16 cellular contexts compared by ENCODE assay signal in the genomic region with DNA sequence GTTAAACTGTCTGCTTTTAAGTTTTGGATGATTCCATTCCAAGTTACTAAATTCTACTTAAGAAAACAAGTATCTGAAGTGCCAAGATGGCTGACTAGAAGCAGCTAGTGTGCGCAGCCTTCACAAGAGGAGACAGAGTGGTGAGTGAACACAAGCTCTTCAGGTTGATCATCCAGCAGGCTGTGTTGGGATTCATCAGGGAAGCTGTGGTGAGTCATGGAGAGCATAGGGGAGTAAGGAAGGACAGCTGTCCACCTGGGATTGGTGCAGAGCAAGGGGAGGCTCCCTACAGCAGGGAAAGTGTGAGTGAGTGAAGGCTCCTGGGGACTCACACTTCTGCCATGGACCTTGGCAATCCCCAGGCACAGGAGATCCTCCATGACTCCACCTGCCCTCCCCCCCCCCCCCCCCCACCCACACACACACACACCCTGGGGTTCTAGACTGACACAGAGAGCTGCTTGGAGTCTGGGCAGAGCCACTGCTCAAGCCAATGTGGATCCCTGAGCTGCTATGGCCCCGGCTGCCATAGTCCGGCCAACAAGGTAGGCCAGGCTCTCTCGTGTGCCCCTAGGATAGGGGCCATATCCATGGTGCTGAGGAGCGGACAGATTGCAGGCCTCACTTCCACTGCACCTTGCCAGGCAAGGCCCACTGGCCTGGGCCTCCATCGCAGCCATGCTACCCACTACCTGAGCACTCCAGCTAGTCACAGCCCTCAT. TPM values are rescaled to one million over a fixed set of nuclear protein-coding genes. Genes with fewer than 3 reads are reported as not detected.
DNase-seq lines count a peak whose midpoint lies in the region; ATAC-seq and TF ChIP-seq lines count a peak whose summit lies in the region.
"Had no signal": no experiment of that assay in that cellular context is flagged by ENCODE, and none has a peak within 500 bp of the region (broad histone marks: within the 10 kb centered on the region; RNA-seq: fewer than 3 reads in every experiment).

No MANE protein-coding gene starts in this region.

- H2AFZ ChIP-seq in mammary epithelial cell (ENCODE audit: low read depth, low read length): no peak overlapping the region

- H3K9me3 ChIP-seq in mammary epithelial cell (replicated peaks; ENCODE audit: insufficient read depth, low read length) (no peaks in the 10 kb centered on the region), liver (ENCODE audit: control insufficient read depth in 4 of 4, low read length in 3 of 4) (peaks cover 0 to 1% (median 0%) of the 10 kb centered on the region in 4 donors)
- no peaks in the 10 kb centered on the region for H3K9me3 ChIP-seq in effector memory CD4-positive, alpha-beta T cell (ENCODE audit: control insufficient read depth, low read length)
- H3K9me3 ChIP-seq: vagina had no signal

- H4K20me1 ChIP-seq in mammary epithelial cell (ENCODE audit: insufficient read depth, low read length): no peaks in the 10 kb centered on the region

- TF ChIP-seq CTCF in mammary epithelial cell (conservative IDR thresholded peaks at IDR 0.05 in 1 of 2, IDR thresholded peaks at IDR 0.05 in 1 of 2; ENCODE audit: extremely low read depth in 1 of 2, insufficient read depth in 1 of 2, low read depth in 1 of 2, low read length in 2 of 2) (no peak), liver (IDR thresholded peaks at IDR 0.05; ENCODE audit: low read depth, low read length, missing input control) (no peak)

- TF ChIP-seq RAD21 in liver (IDR thresholded peaks at IDR 0.05): no peak

- H3K27ac ChIP-seq in mammary epithelial cell (ENCODE audit: insufficient read depth, low read depth, low read length): no peak overlapping the region
- H3K27ac ChIP-seq in liver (ENCODE audit: low read depth in 1 of 2, low read length in 2 of 2): peak overlapping the region; percentile 2 to 7
- no peak overlapping the region for H3K27ac ChIP-seq in effector memory CD4-positive, alpha-beta T cell (ENCODE audit: insufficient read depth, low read length, poor library complexity, severe bottlenecking)
- H3K27ac ChIP-seq: esophagus squamous epithelium, vagina had no signal

- no peak for ATAC-seq in GM19023 (IDR thresholded peaks at IDR 0.05; ENCODE audit: unreplicated experiment)

- H3K4me3 ChIP-seq in mammary epithelial cell (replicated peaks in 1 of 3; ENCODE audit: insufficient read depth in 1 of 3, low read depth in 2 of 3, low read length in 3 of 3) (no peak overlapping the region), liver (ENCODE audit: low read depth in 1 of 3, low read length in 3 of 3) (no peak overlapping the region)
- no peak overlapping the region for H3K4me3 ChIP-seq in effector memory CD4-positive, alpha-beta T cell (ENCODE audit: insufficient read depth, low read depth, low read length, poor library complexity, severe bottlenecking)
- H3K4me3 ChIP-seq: esophagus squamous epithelium, vagina had no signal

- WGBS in mammary epithelial cell (ENCODE audit: low coverage, missing lambda C conversion rate): 100% methylated on average over 4 of the region's 6 CpGs
- 98% methylated on average over 6 of the region's 6 CpGs for WGBS in liver

- in situ Hi-C loops in mammary epithelial cell (cut with MboI; ENCODE audit: low sequenced_read_pairs in 2 of 2): no loop called here

- CTCF ChIA-PET in mammary epithelial cell (lab: Charles Lee; ENCODE audit: low non-redundant PET): no interaction called here

- dilution Hi-C loops in mammary epithelial cell (cut with HindIII; ENCODE audit: low sequenced_read_pairs): no loop called here

- H3K4me1 ChIP-seq in mammary epithelial cell (ENCODE audit: insufficient read depth, low read length): no peaks in the 10 kb centered on the region
- H3K4me1 ChIP-seq in liver (ENCODE audit: control insufficient read depth in 4 of 4, insufficient read depth in 4 of 4, low read length in 3 of 4): no peaks in the 10 kb centered on the region
- H3K4me1 ChIP-seq in effector memory CD4-positive, alpha-beta T cell (ENCODE audit: control insufficient read depth, insufficient read depth, low read length, poor library complexity, severe bottlenecking): no peaks in the 10 kb centered on the region
- H3K4me1 ChIP-seq: esophagus squamous epithelium, vagina had no signal

- no peaks in the 10 kb centered on the region for H3K79me2 ChIP-seq in mammary epithelial cell (ENCODE audit: insufficient read depth, low read length)

- intact Hi-C loops in mammary epithelial cell (cut with micrococcal nuclease): no loop called here

- H3K27me3 ChIP-seq in mammary epithelial cell (ENCODE audit: insufficient read depth, low read length) (no peaks in the 10 kb centered on the region), liver (ENCODE audit: control insufficient read depth in 4 of 4, insufficient read depth in 4 of 4, low read length in 3 of 4) (no peaks in the 10 kb centered on the region)
- no peaks in the 10 kb centered on the region for H3K27me3 ChIP-seq in effector memory CD4-positive, alpha-beta T cell (replicated peaks; ENCODE audit: control insufficient read depth, insufficient read depth, low read length, poor library complexity, severe bottlenecking)
- H3K27me3 ChIP-seq: esophagus squamous epithelium, vagina had no signal

- DNase-seq in AG08396 (ENCODE audit: low spot score) (peak; percentile 33), HT1080 (ENCODE audit: low read depth) (peak; percentile 81), mammary epithelial cell (peak; percentile 64), COLO829 (ENCODE audit: low spot score) (no peak), activated gamma-delta T cell (lab: John Stamatoyannopoulos, UW) (no peak)
- DNase-seq in effector memory CD4-positive, alpha-beta T cell: no peak
- DNase-seq: activated naive CD4-positive, alpha-beta T cell treated with Interleukin-2 at 50 U/mL for 16 hours; esophagus squamous epithelium; GOT3; NCI-H1105 treated with DMSO at 0.1 percent for 48 hours; NCI-H69; SHP77 treated with DMSO at 0.1 percent for 48 hours; stimulated activated CD4-positive, alpha-beta T cell treated with anti-CD3 and anti-CD28 coated beads, Interleukin-1b, Interleukin-23, amount 100 ng/mL, for 48 hours had no signal

- H3K4me2 ChIP-seq in mammary epithelial cell (ENCODE audit: insufficient read depth, low read depth, low read length): no peak overlapping the region

- no TSS peak for BruUV-seq in mammary epithelial cell (replicated peaks; lab: Mats Ljungman, UMichigan)

- H3K9ac ChIP-seq in mammary epithelial cell (ENCODE audit: insufficient read depth, low read length): no peak overlapping the region
- no peak overlapping the region for H3K9ac ChIP-seq in liver (ENCODE audit: low read depth in 1 of 2, low read length in 2 of 2)

- peaks cover 10% of the 10 kb centered on the region for H3K36me3 ChIP-seq in mammary epithelial cell (ENCODE audit: insufficient read depth, low read length)
- peaks cover 22 to 40% (median 32%) of the 10 kb centered on the region in 4 donors for H3K36me3 ChIP-seq in liver (ENCODE audit: control insufficient read depth in 4 of 4, insufficient read depth in 3 of 4, low read depth in 1 of 4, low read length in 3 of 4)
- peaks cover 20% of the 10 kb centered on the region for H3K36me3 ChIP-seq in effector memory CD4-positive, alpha-beta T cell (ENCODE audit: control insufficient read depth, insufficient read depth, low read length)

TF ChIP-seq in liver, 16 proteins besides CTCF, POLR2A, EP300 and RAD21:
- no peak for TF ChIP-seq HNF4A (conservative IDR thresholded peaks at IDR 0.05)
- TF ChIP-seq, protein P1, sequence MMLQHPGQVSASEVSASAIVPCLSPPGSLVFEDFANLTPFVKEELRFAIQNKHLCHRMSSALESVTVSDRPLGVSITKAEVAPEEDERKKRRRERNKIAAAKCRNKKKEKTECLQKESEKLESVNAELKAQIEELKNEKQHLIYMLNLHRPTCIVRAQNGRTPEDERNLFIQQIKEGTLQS (IDR thresholded peaks at IDR 0.05): no peak
- no peak for TF ChIP-seq NR2F2 (IDR thresholded peaks at IDR 0.05)
- no peak for TF ChIP-seq SP1 (IDR thresholded peaks at IDR 0.05)

RNA-seq across cellular contexts. Expression of gene SLC25A15, which starts 23.5 kb away (rescaled TPM):
- 61.7 and 66.3 TPM in 2 replicates for total RNA-seq in HT1080 (2014; rRNA removed; shearing (Covaris generic))
- 33.1 and 37.1 TPM in 2 replicates for polyA plus RNA-seq in HT1080 (2015; cell fraction: cytosol; rRNA removed)
- polyA plus RNA-seq in HT1080 (2015; cell fraction: nucleus; rRNA removed): 14.6 and 17.1 TPM in 2 replicates
- total RNA-seq in mammary epithelial cell (10 to 100 TPM; 15.3 to 17.2 TPM), liver (100 to 1,000 TPM in 1 of 2 donors, 10 to 100 TPM in 1; 29.3 to 106 TPM)
- polyA plus RNA-seq in mammary epithelial cell (13.3 TPM), liver (10 to 100 TPM; 49.7 to 84.1 TPM)
- polyA minus RNA-seq in mammary epithelial cell: 9.1 TPM

RNA-seq across cellular contexts. Expression of gene MRPS31, which starts 41.9 kb away (rescaled TPM):
- 25.3 and 25.7 TPM in 2 replicates for total RNA-seq in HT1080 (2014; rRNA removed; shearing (Covaris generic))
- 25.3 and 28.1 TPM in 2 replicates for polyA plus RNA-seq in HT1080 (2015; cell fraction: cytosol; rRNA removed)
- polyA plus RNA-seq in HT1080 (2015; cell fraction: nucleus; rRNA removed): 52.0 and 62.7 TPM in 2 replicates
- total RNA-seq in mammary epithelial cell (10 to 100 TPM; 15.7 to 17.3 TPM), liver (10 to 100 TPM; 13.4 to 15.8 TPM)
- polyA plus RNA-seq in mammary epithelial cell (15.0 TPM), liver (10 to 100 TPM; 16.2 to 17.6 TPM)
- polyA minus RNA-seq in mammary epithelial cell: 4.1 TPM

Comparison
In these comparisons a context has a peak if more than half of its experiments do, and no peak if none do; other contexts are left out.
1. DNase-seq: peak in AG08396 (single experiment), HT1080 (single experiment) and mammary epithelial cell (single experiment); none in effector memory CD4-positive, alpha-beta T cell (0 of 3), COLO829 (single experiment) and activated gamma-delta T cell (single experiment).
2. H3K27ac ChIP-seq: peak in liver (2 of 2); none in mammary epithelial cell (single experiment) and effector memory CD4-positive, alpha-beta T cell (single experiment).